16 cellular contexts compared by ENCODE assay signal in the genomic region with DNA sequence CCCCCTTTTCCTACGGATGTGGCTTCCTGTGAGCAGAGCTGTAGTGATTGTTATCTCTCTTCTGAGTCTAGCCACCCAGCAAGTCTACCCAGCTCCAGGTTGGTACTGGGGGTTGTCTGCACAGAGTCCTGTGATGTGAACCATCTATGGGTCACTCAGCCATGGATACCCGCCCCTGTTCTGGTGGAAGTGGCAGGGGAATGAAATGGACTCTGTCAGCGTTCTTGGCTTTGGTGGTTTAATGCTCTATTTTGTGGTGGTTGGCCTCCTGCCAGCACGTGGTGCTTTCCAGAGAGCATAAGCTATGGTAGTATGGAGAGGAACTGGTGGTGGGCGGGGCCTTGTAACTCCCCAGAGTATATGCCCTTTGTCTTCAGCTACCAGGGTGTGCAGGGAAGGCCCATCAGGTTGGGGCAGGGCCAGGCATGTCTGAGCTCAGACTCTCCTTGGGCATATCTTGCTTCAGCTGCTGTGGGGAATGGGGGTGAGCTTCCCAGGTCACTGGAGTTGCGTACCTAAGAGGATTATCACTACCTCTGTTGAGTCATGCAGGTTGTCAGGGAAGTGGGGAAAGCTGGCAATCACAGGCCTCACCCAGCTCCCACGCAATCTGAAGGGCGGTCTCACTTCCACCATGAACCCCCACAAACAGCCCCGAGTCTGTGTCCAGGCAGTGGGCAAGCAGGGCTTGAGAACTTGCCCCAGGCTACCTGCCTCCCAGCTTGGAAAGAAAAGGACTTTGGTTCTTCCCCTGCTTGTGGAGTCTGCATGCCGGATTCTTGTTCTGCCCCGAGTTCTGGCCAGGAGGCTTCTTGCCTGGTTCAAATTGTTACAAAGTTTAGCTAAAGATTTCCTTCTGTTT. TPM values are rescaled to one million over a fixed set of nuclear protein-coding genes. Genes with fewer than 3 reads are reported as not detected.
DNase-seq lines count a peak whose midpoint lies in the region; ATAC-seq lines count a peak whose summit lies in the region.
"Had no signal": no experiment of that assay in that cellular context is flagged by ENCODE, and none has a peak within 500 bp of the region (broad histone marks: within the 10 kb centered on the region; RNA-seq: fewer than 3 reads in every experiment).

No MANE protein-coding gene starts in this region.

- H3K27me3 ChIP-seq in mesendoderm (ENCODE audit: insufficient read depth, low read length, poor library complexity): no peaks in the 10 kb centered on the region
- H3K27me3 ChIP-seq: gastroesophageal sphincter, transverse colon had no signal

- H3K4me1 Mint-ChIP-seq in activated CD4-positive, alpha-beta T cell treated with anti-CD3 and anti-CD28 coated beads, Interleukin-2, amount 10 ng/mL, durations not matched to agents 24 days and 14 days: peaks cover 27% of the 10 kb centered on the region

- H2BK120ac ChIP-seq in mesendoderm (ENCODE audit: low read depth, low read length): peak overlapping the region; percentile 76

- H3K9ac ChIP-seq in mesendoderm (ENCODE audit: low read length): no peak overlapping the region

- H4K8ac ChIP-seq in mesendoderm (ENCODE audit: low read depth, low read length): no peak overlapping the region

- H3K27ac Mint-ChIP-seq in activated CD4-positive, alpha-beta T cell treated with anti-CD3 and anti-CD28 coated beads, Interleukin-2, amount 10 ng/mL, durations not matched to agents 24 days and 14 days: no peak overlapping the region
- H3K27ac Mint-ChIP-seq: natural killer cell treated with Interleukin-12 subunit alpha and Interleukin-12 subunit beta and Interleukin-15 and Interleukin-18, amount 100 ng/mL, for 72 hours had no signal

- no peak overlapping the region for H2AK5ac ChIP-seq in mesendoderm (ENCODE audit: low read length)

- H2BK15ac ChIP-seq in mesendoderm (replicated peaks; ENCODE audit: low read depth): no peak overlapping the region

- H3K27me3 Mint-ChIP-seq in activated CD4-positive, alpha-beta T cell treated with anti-CD3 and anti-CD28 coated beads, Interleukin-2, amount 10 ng/mL, durations not matched to agents 24 days and 14 days: peaks cover 21% of the 10 kb centered on the region

- no peak overlapping the region for H3K27ac ChIP-seq in mesendoderm (ENCODE audit: low read depth, low read length)
- H3K27ac ChIP-seq: gastroesophageal sphincter, transverse colon had no signal

- H3K36me3 Mint-ChIP-seq in activated CD4-positive, alpha-beta T cell treated with anti-CD3 and anti-CD28 coated beads, Interleukin-2, amount 10 ng/mL, durations not matched to agents 24 days and 14 days (ENCODE audit: low read depth): peaks cover 4% of the 10 kb centered on the region
- H3K36me3 Mint-ChIP-seq: natural killer cell treated with Interleukin-12 subunit alpha and Interleukin-12 subunit beta and Interleukin-15 and Interleukin-18, amount 100 ng/mL, for 72 hours had no signal

- no peak overlapping the region for H3K18ac ChIP-seq in mesendoderm (ENCODE audit: low read length)

- no peak overlapping the region for H2BK5ac ChIP-seq in mesendoderm (ENCODE audit: low read length)

- H3K4me3 Mint-ChIP-seq in activated CD4-positive, alpha-beta T cell treated with anti-CD3 and anti-CD28 coated beads, Interleukin-2, amount 10 ng/mL, durations not matched to agents 24 days and 14 days: no peak overlapping the region
- H3K4me3 Mint-ChIP-seq: natural killer cell treated with Interleukin-12 subunit alpha and Interleukin-12 subunit beta and Interleukin-15 and Interleukin-18, amount 100 ng/mL, for 72 hours had no signal

- H3K4ac ChIP-seq in mesendoderm (ENCODE audit: low read depth, low read length): no peak overlapping the region

- peaks cover 4% of the 10 kb centered on the region for H3K9me3 Mint-ChIP-seq in activated CD4-positive, alpha-beta T cell treated with anti-CD3 and anti-CD28 coated beads, Interleukin-2, amount 10 ng/mL, durations not matched to agents 24 days and 14 days
- H3K9me3 Mint-ChIP-seq: natural killer cell treated with Interleukin-12 subunit alpha and Interleukin-12 subunit beta and Interleukin-15 and Interleukin-18, amount 100 ng/mL, for 72 hours had no signal

- H3K79me2 ChIP-seq in mesendoderm (ENCODE audit: control insufficient read depth, insufficient read depth, low read length): no peaks in the 10 kb centered on the region

- H3K56ac ChIP-seq in mesendoderm (ENCODE audit: low read length): no peak overlapping the region

- no peaks in the 10 kb centered on the region for H3K79me1 ChIP-seq in mesendoderm (ENCODE audit: low read length)

- no peak overlapping the region for H3K23ac ChIP-seq in mesendoderm (ENCODE audit: low read length)

- intact Hi-C loops in activated CD4-positive, alpha-beta T cell treated with anti-CD3 and anti-CD28 coated beads, Interleukin-2, amount 10 ng/mL, durations not matched to agents 24 days and 14 days (cut with micrococcal nuclease): loop anchor here (5.0 kb wide), 2 partner anchors 67 to 198 kb away; partner anchors contain the start of genes LNP1 and TOMM70

- no peak overlapping the region for H3K4me3 ChIP-seq in mesendoderm (ENCODE audit: low read length)
- H3K4me3 ChIP-seq: gastroesophageal sphincter, transverse colon had no signal

- no peak overlapping the region for H4K5ac ChIP-seq in mesendoderm (ENCODE audit: low read length)

- H3K4me1 ChIP-seq in mesendoderm (ENCODE audit: control insufficient read depth, low read depth, low read length): no peaks in the 10 kb centered on the region

- H3K36me3 ChIP-seq in mesendoderm (ENCODE audit: control insufficient read depth, insufficient read depth, low read length): no peaks in the 10 kb centered on the region
- H3K36me3 ChIP-seq: gastroesophageal sphincter, transverse colon had no signal

- no CpG with 5 or more reads among the region's 11 CpGs for WGBS in mesendoderm (ENCODE audit: extremely low coverage, insufficient coverage, low lambda C conversion rate)

- no peak for ATAC-seq in GM21576 (IDR thresholded peaks at IDR 0.05; ENCODE audit: unreplicated experiment)
- ATAC-seq: gastroesophageal sphincter, sciatic nerve had no signal

- H3K4me2 ChIP-seq in mesendoderm (ENCODE audit: low read length): no peak overlapping the region

- DNase-seq in activated CD4-positive, alpha-beta T cell treated with anti-CD3 and anti-CD28 coated beads, Interleukin-2, amount 10 ng/mL, durations not matched to agents 24 days and 14 days: peak; percentile 71
- no peak for DNase-seq in activated CD4-positive, alpha-beta T cell treated with anti-CD3 and anti-CD28 coated beads for 1 hour
- DNase-seq in HT-29 (ENCODE audit: low spot score) (peak; percentile 70), SW480 (ENCODE audit: low spot score) (peak; percentile 23), mesendoderm (peak; percentile 10), SK-N-DZ (ENCODE audit: low spot score) (no peak), NCI-H1048 (lab: John Stamatoyannopoulos, UW) (no peak)
- DNase-seq: transverse colon had no signal

RNA-seq across cellular contexts. Expression of gene ADGRG7, which starts 9.0 kb away (rescaled TPM):
- not detected in 2 replicates for total RNA-seq in activated CD4-positive, alpha-beta T cell treated with anti-CD3 and anti-CD28 coated beads, Interleukin-2, amount 10 ng/mL, durations not matched to agents 24 days and 14 days
- total RNA-seq in HT-29 (2014; rRNA removed; shearing (Covaris generic)): 0.08 and 0.13 TPM in 2 replicates
- not detected for polyA plus RNA-seq in mesendoderm (2013, experiment 1 of 2)
- polyA plus RNA-seq in mesendoderm (2013, experiment 2 of 2): 0.01 TPM
- not detected in 2 replicates for polyA plus RNA-seq in SK-N-DZ (2014; cell fraction: cytosol; rRNA removed)
- polyA plus RNA-seq in SK-N-DZ (2014; cell fraction: nucleus; rRNA removed): 0.09 TPM in 1 of 2 replicates, not detected in the other
- total RNA-seq: activated CD8-positive, alpha-beta memory T cell treated with anti-CD3 and anti-CD28 coated beads for 36 hours; natural killer cell treated with Interleukin-12 subunit alpha and Interleukin-12 subunit beta and Interleukin-15 and Interleukin-18, amount 100 ng/mL, for 72 hours; sciatic nerve; T-helper 1 cell treated with Interleukin-12 subunit alpha and Interleukin-12 subunit beta and Interleukin-4 antibody, amounts not matched to agents 30 ng/mL and 1 ng/mL, for 36 hours had no signal
- polyA plus RNA-seq: adipose tissue, AG04450 had no signal

Comparison
In these comparisons a context has a peak if more than half of its experiments do, and no peak if none do; other contexts are left out.
1. DNase-seq: peak in activated CD4-positive, alpha-beta T cell treated with anti-CD3 and anti-CD28 coated beads, Interleukin-2, amount 10 ng/mL, durations not matched to agents 24 days and 14 days (single experiment), HT-29 (single experiment), SW480 (single experiment) and mesendoderm (single experiment); none in activated CD4-positive, alpha-beta T cell treated with anti-CD3 and anti-CD28 coated beads for 1 hour (single experiment), SK-N-DZ (single experiment) and NCI-H1048 (single experiment).